Comparison of ENCODE assay signal across 8 cellular contexts in genomic region chr7:34320926-34321609, GRCh38.
A peak's percentile ranks its signal among the peaks of the same experiment; 100 is the strongest.
DNase-seq lines count a peak whose midpoint lies in the region; ATAC-seq, FAIRE-seq and TF ChIP-seq lines count a peak whose summit lies in the region.

No MANE protein-coding gene starts in this region.

- SMC1A ChIA-PET in GM12878 (lab: Charles Lee; ENCODE audit: uncharacterized antibody, unreplicated experiment), result interaction anchor here (0.7 to 3.2 kb wide), 18 partner anchors 10 to 713 kb away, joined by 3 to 32 read pairs (median 4); no protein-coding TSS in a partner anchor

- BruUV-seq in GM12878 (replicated peaks; lab: Mats Ljungman, UMichigan), result no TSS peak

- no peak overlapping the region for H3K9ac ChIP-seq in GM12878 (ENCODE audit: control insufficient read depth, insufficient read depth, low read length)
- no peak overlapping the region for H3K9ac ChIP-seq in skeletal muscle satellite cell (ENCODE audit: low read depth, low read length)

- no peaks in the 10 kb centered on the region for H3K79me2 ChIP-seq in GM12878 (ENCODE audit: control insufficient read depth, insufficient read depth, low read length)

- TF ChIP-seq CTCF in AG04449 (IDR thresholded peaks at IDR 0.05; ENCODE audit: insufficient read depth, low read length, missing control alignments) (peak; percentile 90), GM12878 (IDR thresholded peaks at IDR 0.05 in 2 of 3, conservative IDR thresholded peaks at IDR 0.05 in 1 of 3; ENCODE audit: control insufficient read depth in 2 of 3, extremely low read depth in 1 of 3, insufficient read depth in 1 of 3, low read depth in 3 of 3, low read length in 3 of 3) (peak; percentile 83 to 92 (median 89))

- no peaks in the 10 kb centered on the region for H4K20me1 ChIP-seq in GM12878 (ENCODE audit: control insufficient read depth, insufficient read depth)

- no peak for TF ChIP-seq EP300 in GM12878 (IDR thresholded peaks at IDR 0.05; ENCODE audit: borderline replicate concordance in 1 of 2, control insufficient read depth in 1 of 2, low read depth in 2 of 2, low read length in 2 of 2)

- no peak overlapping the region for H3K4me2 ChIP-seq in GM12878 (ENCODE audit: control insufficient read depth, insufficient read depth)
- peak overlapping the region; percentile 33 for H3K4me2 ChIP-seq in skeletal muscle satellite cell (ENCODE audit: low read length)

- intact Hi-C loops in GM12878 (cut with micrococcal nuclease; ENCODE audit: unreplicated experiment), result loop anchor here (1.0 to 10.0 kb wide), 5 partner anchors 109 to 714 kb away; partner anchors contain the start of gene DPY19L1

- POLR2A ChIA-PET in AG04449 (lab: Yijun Ruan, JAX), result no interaction called here
- POLR2A ChIA-PET in GM12878 (lab: Charles Lee), result no interaction called here

- DNase-seq in AG04449 (ENCODE audit: low read depth, low spot score), result no peak
- DNase-seq in NCI-H1417 treated with DMSO at 0.1 percent for 48 hours (lab: John Stamatoyannopoulos, UW), result peak; percentile 48
- peak; percentile 80 for DNase-seq in SW480 (ENCODE audit: low spot score)
- peak; percentile 7 for DNase-seq in GM12878 (ENCODE audit: low read depth, low spot score)
- peak in 36 of 51 donors; percentile 2 to 62 (median 21) for DNase-seq in hypothalamus (lab: John Stamatoyannopoulos, UW)

- TF ChIP-seq POLR2A in GM12878 (IDR thresholded peaks at IDR 0.05; ENCODE audit: low read depth, low read length), result no peak

- CTCF ChIA-PET in AG04449 (lab: Yijun Ruan, JAX) (interaction anchor here (0.6 to 4.4 kb wide), 40 partner anchors 10 to 1077 kb away, joined by 3 to 42 read pairs (median 5); no protein-coding TSS in a partner anchor), GM12878 (lab: Yijun Ruan, JAX) (interaction anchor here (0.6 to 3.7 kb wide), 44 partner anchors 10 to 1218 kb away, joined by 3 to 74 read pairs (median 4); no protein-coding TSS in a partner anchor)

- in situ Hi-C loops in GM12878 (cut with MboI), result no loop called here

- H3K27me3 ChIP-seq in GM12878 (replicated peaks in 1 of 2; ENCODE audit: control insufficient read depth in 2 of 2, insufficient read depth in 2 of 2, low read length in 1 of 2) (0 out of 4 replicates have a peak, but pooled peaks cover 0 to 1% of the 10 kb centered on the region in 2 experiments), skeletal muscle satellite cell (ENCODE audit: control insufficient read depth, insufficient read depth, low read length) (peaks cover 5% of the 10 kb centered on the region)

- no peaks in the 10 kb centered on the region for H3K36me3 ChIP-seq in GM12878 (ENCODE audit: control insufficient read depth in 2 of 2, insufficient read depth in 2 of 2, low read length in 1 of 2)
- no peaks in the 10 kb centered on the region for H3K36me3 ChIP-seq in skeletal muscle satellite cell (ENCODE audit: insufficient read depth, low read length)

- H3K4me3 ChIP-seq in AG04449 (ENCODE audit: low read depth, low read length), result no peak overlapping the region
- no peak overlapping the region for H3K4me3 ChIP-seq in GM12878
- H3K4me3 ChIP-seq in skeletal muscle satellite cell (ENCODE audit: low read length), result no peak overlapping the region

- H3K27ac ChIP-seq in GM12878 (ENCODE audit: control insufficient read depth, insufficient read depth), result no peak overlapping the region

- H3K4me1 ChIP-seq in GM12878 (ENCODE audit: control insufficient read depth, insufficient read depth, low read length) (no peaks in the 10 kb centered on the region), skeletal muscle satellite cell (ENCODE audit: control insufficient read depth, insufficient read depth, low read length) (no peaks in the 10 kb centered on the region)

- WGBS in GM12878 (ENCODE audit: insufficient coverage, insufficient replicate concordance, low lambda C conversion rate, missing lambda C conversion rate), result 27% methylated on average over 23 of the region's 24 CpGs

- RAD21 ChIA-PET in GM12878 (lab: Charles Lee; ENCODE audit: unreplicated experiment), result interaction anchor here (0.6 to 2.6 kb wide), 16 partner anchors 74 to 715 kb away, joined by 3 to 35 read pairs (median 3); no protein-coding TSS in a partner anchor

- FAIRE-seq in GM12878 (lab: Jason Lieb, UNC), result no peak

- H3K9me3 ChIP-seq in GM12878 (replicated peaks; ENCODE audit: control insufficient read depth, insufficient read depth, low read length) (no peaks in the 10 kb centered on the region), skeletal muscle satellite cell (replicated peaks; ENCODE audit: low read length) (no peaks in the 10 kb centered on the region)

- peak; percentile 79 for TF ChIP-seq RAD21 in GM12878 (IDR thresholded peaks at IDR 0.05; ENCODE audit: insufficient read depth, low read depth, low read length)

- peak; percentile 94 for ATAC-seq in GM18511 (IDR thresholded peaks at IDR 0.05; ENCODE audit: unreplicated experiment)
- ATAC-seq in HG02885 (IDR thresholded peaks at IDR 0.05; ENCODE audit: poor library complexity, unreplicated experiment), result peak; percentile 97
- peak; percentile 93 for ATAC-seq in GM12878

- no peak overlapping the region for H2AFZ ChIP-seq in GM12878 (ENCODE audit: control insufficient read depth, low read depth, low read length)

TF ChIP-seq in GM12878, 131 proteins besides CTCF, POLR2A, EP300 and RAD21:
- TF ChIP-seq WRNIP1 (IDR thresholded peaks at IDR 0.05; ENCODE audit: borderline replicate concordance, low read depth, low read length) (0 out of 2 replicates have a peak, but pooled peaks have one; percentile 31), CREM (IDR thresholded peaks at IDR 0.05; ENCODE audit: low read depth) (peak; percentile 28; the same call in 1 of the 2 replicates), STAT3 (IDR thresholded peaks at IDR 0.05; ENCODE audit: low read depth, low read length) (no peak), TBL1XR1 (IDR thresholded peaks at IDR 0.05; ENCODE audit: low read depth, low read length) (no peak), ZBTB4 (CRISPR knock-in tag; IDR thresholded peaks at IDR 0.05) (no peak), SMC3 (IDR thresholded peaks at IDR 0.05; ENCODE audit: borderline replicate concordance, low read length) (peak; percentile 77), PAX5 (IDR thresholded peaks at IDR 0.05; ENCODE audit: borderline replicate concordance, low read depth, low read length) (no peak)
TF ChIP-seq in GM12878: peak in this region for 3.
